ENCODE assay signal across 8 cellular contexts in the genomic region with DNA sequence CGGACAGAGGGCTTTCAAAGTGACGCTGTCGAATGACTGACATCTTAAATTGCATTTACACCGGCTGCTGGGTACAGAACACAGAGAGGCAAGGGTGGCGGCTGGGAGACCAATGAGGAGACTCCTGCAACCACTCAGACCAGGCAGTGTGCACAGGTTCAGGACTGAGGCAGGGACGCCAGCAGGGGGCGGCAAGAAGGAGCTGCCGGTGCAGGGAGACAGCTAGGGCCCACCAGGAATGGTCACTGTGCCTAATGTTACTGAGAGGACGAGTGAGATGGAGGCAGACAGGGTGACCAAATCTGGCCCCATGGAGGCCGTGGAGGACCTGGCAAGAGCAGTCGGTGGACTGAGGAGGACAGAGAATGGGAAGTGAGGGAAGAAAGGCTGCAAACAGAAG. TPM values are rescaled to one million over a fixed set of nuclear protein-coding genes. Genes with fewer than 3 reads are reported as not detected.
DNase-seq lines count a peak whose midpoint lies in the region; ATAC-seq and TF ChIP-seq lines count a peak whose summit lies in the region.

No MANE protein-coding gene starts in this region.

- intact Hi-C loops in left ventricle myocardium superior (cut with micrococcal nuclease) = no loop called here

- H3K4me3 ChIP-seq in BE2C (ENCODE audit: low read depth, low read length) (no peak overlapping the region), SJSA1 (no peak overlapping the region)

- TF ChIP-seq CTCF in BE2C (IDR thresholded peaks at IDR 0.05; ENCODE audit: low read depth, low read length) = peak; percentile 57
- TF ChIP-seq CTCF in GM13977 (IDR thresholded peaks at IDR 0.05; ENCODE audit: extremely low read depth, insufficient read depth, missing control alignments) = peak; percentile 78

- ATAC-seq in left ventricle myocardium superior = peak; percentile 23
- no peak for ATAC-seq in HG03354 (IDR thresholded peaks at IDR 0.05; ENCODE audit: poor library complexity, severe bottlenecking, unreplicated experiment)
- ATAC-seq in HG02642 (IDR thresholded peaks at IDR 0.05; ENCODE audit: poor library complexity, unreplicated experiment) = no peak

- no peaks in the 10 kb centered on the region for H3K4me1 ChIP-seq in BE2C
- no peaks in the 10 kb centered on the region for H3K4me1 ChIP-seq in SJSA1 (replicated peaks)

- DNase-seq in BE2C (peak; percentile 57), GM13977 (ENCODE audit: low spot score) (no peak), SJSA1 (ENCODE audit: low read depth in 1 of 2, low spot score in 2 of 2) (peak; percentile 26 to 72), left ventricle myocardium superior (no peak), A172 (ENCODE audit: low spot score) (no peak), NCI-H1092 treated with DMSO at 0.1 percent for 48 hours (lab: John Stamatoyannopoulos, UW) (no peak)

- H3K36me3 ChIP-seq in BE2C (no peaks in the 10 kb centered on the region), SJSA1 (no peaks in the 10 kb centered on the region)

- in situ Hi-C loops in GM13977 (cut with MboI; ENCODE audit: low pct_unique_long_range_greater_than_20kb, low sequenced_read_pairs, unreplicated experiment) = no loop called here

- H3K9me3 ChIP-seq in BE2C (no peaks in the 10 kb centered on the region), SJSA1 (replicated peaks) (no peaks in the 10 kb centered on the region)

- H3K27me3 ChIP-seq in BE2C (no peaks in the 10 kb centered on the region), SJSA1 (replicated peaks) (no peaks in the 10 kb centered on the region)

- no peak overlapping the region for H3K27ac ChIP-seq in SJSA1

RNA-seq across cellular contexts. Expression of a gene that starts 23.5 kb away (rescaled TPM):
- polyA plus RNA-seq in BE2C (2012; ENCODE audit: insufficient read depth, insufficient read length, low read depth) = 0.42 TPM
- 1.2 and 2.6 TPM in 2 replicates for total RNA-seq in SJSA1 (2014; rRNA removed; shearing (Covaris generic))
- total RNA-seq in left ventricle myocardium superior = not detected
- total RNA-seq in A172 (2014; rRNA removed; shearing (Covaris generic)) = 0.14 TPM in 1 of 2 replicates, not detected in the other

Comparison
In these comparisons a context has a peak if more than half of its experiments do, and no peak if none do; other contexts are left out.
1. DNase-seq: peak in BE2C (single experiment) and SJSA1 (2 of 2); none in GM13977 (single experiment), left ventricle myocardium superior (single experiment), A172 (single experiment) and NCI-H1092 treated with DMSO at 0.1 percent for 48 hours (single experiment).